Comparison of ENCODE assay signal across 3 cellular contexts in genomic region chr6:26365633-26365995, GRCh38.
TF ChIP-seq lines count a peak whose summit lies in the region.

No MANE protein-coding gene starts in this region.

TF ChIP-seq in SK-N-SH, 30 proteins besides CTCF, POLR2A, EP300 and RAD21 (continued from another document):
- TF ChIP-seq USF2 (IDR thresholded peaks at IDR 0.05; ENCODE audit: borderline replicate concordance, low read depth, low read length) (no peak), RCOR1 (IDR thresholded peaks at IDR 0.05; ENCODE audit: low read length) (no peak), JUND (IDR thresholded peaks at IDR 0.05) (no peak), RXRA (IDR thresholded peaks at IDR 0.05; ENCODE audit: borderline replicate concordance, low read depth) (no peak), FOXM1 (IDR thresholded peaks at IDR 0.05; ENCODE audit: low read depth) (no peak), TEAD4 (IDR thresholded peaks at IDR 0.05; ENCODE audit: borderline replicate concordance, insufficient read depth) (no peak), MXI1 (IDR thresholded peaks at IDR 0.05; ENCODE audit: low read depth, low read length) (no peak; the same call in 1 of the 2 replicates)
TF ChIP-seq in SK-N-SH: peak in this region for 0.

TF ChIP-seq in SK-N-SH treated with all-trans-retinoic acid at 6 μM for 48 hours, 23 proteins besides CTCF, POLR2A, EP300 and RAD21 (continued from another document):
- TF ChIP-seq POU6F1 (CRISPR knock-in tag; IDR thresholded peaks at IDR 0.05; ENCODE audit: borderline replicate concordance, low read depth) (no peak), PATZ1 (CRISPR knock-in tag; IDR thresholded peaks at IDR 0.05; ENCODE audit: borderline replicate concordance) (no peak)

TF ChIP-seq in liver, 16 proteins besides CTCF, POLR2A, EP300 and RAD21 (continued from another document):
- TF ChIP-seq, protein P1, sequence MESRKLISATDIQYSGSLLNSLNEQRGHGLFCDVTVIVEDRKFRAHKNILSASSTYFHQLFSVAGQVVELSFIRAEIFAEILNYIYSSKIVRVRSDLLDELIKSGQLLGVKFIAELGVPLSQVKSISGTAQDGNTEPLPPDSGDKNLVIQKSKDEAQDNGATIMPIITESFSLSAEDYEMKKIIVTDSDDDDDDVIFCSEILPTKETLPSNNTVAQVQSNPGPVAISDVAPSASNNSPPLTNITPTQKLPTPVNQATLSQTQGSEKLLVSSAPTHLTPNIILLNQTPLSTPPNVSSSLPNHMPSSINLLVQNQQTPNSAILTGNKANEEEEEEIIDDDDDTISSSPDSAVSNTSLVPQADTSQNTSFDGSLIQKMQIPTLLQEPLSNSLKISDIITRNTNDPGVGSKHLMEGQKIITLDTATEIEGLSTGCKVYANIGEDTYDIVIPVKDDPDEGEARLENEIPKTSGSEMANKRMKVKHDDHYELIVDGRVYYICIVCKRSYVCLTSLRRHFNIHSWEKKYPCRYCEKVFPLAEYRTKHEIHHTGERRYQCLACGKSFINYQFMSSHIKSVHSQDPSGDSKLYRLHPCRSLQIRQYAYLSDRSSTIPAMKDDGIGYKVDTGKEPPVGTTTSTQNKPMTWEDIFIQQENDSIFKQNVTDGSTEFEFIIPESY (IDR thresholded peaks at IDR 0.05): no peak
- TF ChIP-seq RXRA (IDR thresholded peaks at IDR 0.05): no peak
